Comparison of ENCODE assay signal across 9 cellular contexts in the genomic region with DNA sequence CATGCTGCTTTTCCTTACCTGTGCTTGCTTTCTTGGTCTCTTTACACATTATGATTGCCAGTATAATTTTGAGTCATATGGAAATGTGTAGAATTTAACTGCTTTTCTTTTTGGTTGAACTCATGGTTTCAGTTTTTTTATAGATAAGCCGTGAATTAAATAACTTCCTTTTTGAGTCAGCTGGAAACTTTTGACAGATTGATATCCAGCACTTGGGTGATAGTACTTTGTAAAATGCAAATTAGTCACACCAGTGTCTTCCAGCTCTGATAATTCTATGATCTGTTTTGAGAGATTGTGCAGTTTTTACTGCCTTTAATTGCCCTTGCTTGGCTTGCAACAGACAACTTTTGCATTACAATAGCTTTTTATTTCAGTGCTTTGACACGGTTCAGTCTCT.
DNase-seq lines count a peak whose midpoint lies in the region; ATAC-seq and TF ChIP-seq lines count a peak whose summit lies in the region.
"Had no signal": no experiment of that assay in that cellular context is flagged by ENCODE, and none has a peak within 500 bp of the region (broad histone marks: within the 10 kb centered on the region; RNA-seq: fewer than 3 reads in every experiment).

No MANE protein-coding gene starts in this region.

- H3K4me1 ChIP-seq in OCI-LY1 (ENCODE audit: insufficient read depth, low read length, severe bottlenecking): peaks cover 49% of the 10 kb centered on the region

- no peaks in the 10 kb centered on the region for H3F3A ChIP-seq in OCI-LY1 (ENCODE audit: insufficient read depth, low read length)

- no peaks in the 10 kb centered on the region for H3K27me3 ChIP-seq in OCI-LY1 (ENCODE audit: insufficient read depth, low read length)

- peaks cover 2% of the 10 kb centered on the region; the same call in 1 of the 2 replicates for H3K9me3 ChIP-seq in OCI-LY1 (ENCODE audit: low read length)

- peak; percentile 80 for ATAC-seq in HG02759 (IDR thresholded peaks at IDR 0.05; ENCODE audit: unreplicated experiment)
- ATAC-seq in omental fat pad (ENCODE audit: low FRiP score): peak; percentile 28
- ATAC-seq: Panc1 had no signal

- DNase-seq in NOMO-1 treated with DMSO at 0.1 percent for 48 hours (lab: John Stamatoyannopoulos, UW; ENCODE audit: unreplicated experiment) (peak; percentile 42), NOMO-1 treated with dmso at 0.1 percent for 144 hours (lab: John Stamatoyannopoulos, UW; ENCODE audit: unreplicated experiment) (no peak), omental fat pad (ENCODE audit: low spot score) (no peak), AML-193 (lab: John Stamatoyannopoulos, UW) (no peak), NCI-H2029 treated with DMSO at 0.1 percent for 48 hours (lab: John Stamatoyannopoulos, UW) (no peak), amniotic stem cell (lab: John Stamatoyannopoulos, UW) (no peak)

- H3K9me2 ChIP-seq in OCI-LY1 (ENCODE audit: low read depth, low read length): no peaks in the 10 kb centered on the region

- H3K9ac ChIP-seq in OCI-LY1 (ENCODE audit: low read length): peak overlapping the region; percentile 26

- no peaks in the 10 kb centered on the region for H4K20me1 ChIP-seq in OCI-LY1 (ENCODE audit: insufficient read depth, low read length)

- H3K79me2 ChIP-seq in OCI-LY1 (ENCODE audit: insufficient read depth, low read length): no peaks in the 10 kb centered on the region

- peak overlapping the region; percentile 19 for H3K4me3 ChIP-seq in OCI-LY1 (ENCODE audit: low read depth, low read length, poor library complexity, severe bottlenecking)

- TF ChIP-seq CTCF in OCI-LY1 (IDR thresholded peaks at IDR 0.05; ENCODE audit: low read length) (no peak), omental fat pad (IDR thresholded peaks at IDR 0.05) (no peak)

- peak overlapping the region; percentile 83 for H3K27ac ChIP-seq in OCI-LY1 (ENCODE audit: low read depth, low read length, poor library complexity, severe bottlenecking)

- H3K36me3 ChIP-seq in OCI-LY1 (ENCODE audit: insufficient read depth, low read length): 0 out of 2 replicates have a peak, but pooled peaks cover 5% of the 10 kb centered on the region

- H3K4me2 ChIP-seq in OCI-LY1 (ENCODE audit: low read length): peak overlapping the region; percentile 49

- no peak overlapping the region for H2AFZ ChIP-seq in OCI-LY1 (ENCODE audit: low read length)
